8 cellular contexts compared by ENCODE assay signal in genomic region chrX:125382889-125383288, GRCh38.
"Had no signal": no experiment of that assay in that cellular context is flagged by ENCODE, and none has a peak within 500 bp of the region (broad histone marks: within the 10 kb centered on the region; RNA-seq: fewer than 3 reads in every experiment).

No MANE protein-coding gene starts in this region.

- H3K4me3 Mint-ChIP-seq: H9 had no signal

- H3K9ac ChIP-seq: KMS-11 had no signal

- H3K4me2 ChIP-seq: KMS-11 had no signal

- H3K27ac ChIP-seq: KMS-11 had no signal

- FAIRE-seq: H54, HTR-8/SVneo had no signal

- DNase-seq: GOT3, HCEC 1CT, IMR-90, KBM-7 had no signal
